ENCODE assay signal across 1 cellular context in the genomic region with DNA sequence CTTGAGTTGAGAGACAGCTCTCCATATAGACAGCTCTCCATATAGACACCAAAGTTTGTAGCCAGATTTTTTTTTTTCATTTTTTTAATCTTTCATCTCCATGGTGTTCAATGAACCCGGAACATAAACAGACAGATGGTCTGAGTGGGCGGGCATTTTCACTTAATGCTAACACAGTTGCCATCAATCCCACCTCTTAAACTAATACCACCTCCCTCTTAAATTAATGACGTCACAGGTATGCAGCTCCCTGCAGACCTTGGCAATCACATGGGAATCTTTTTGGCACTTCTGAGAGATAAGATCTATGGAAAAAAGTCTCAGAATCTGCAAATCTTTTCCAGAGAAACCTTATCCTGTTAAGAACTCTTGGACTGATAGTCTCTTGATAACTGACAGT.
TF ChIP-seq lines count a peak whose summit lies in the region.

No MANE protein-coding gene starts in this region.

TF ChIP-seq in A549, 52 proteins besides CTCF, POLR2A, EP300 and RAD21 (continued from another document):
- TF ChIP-seq, protein P1, sequence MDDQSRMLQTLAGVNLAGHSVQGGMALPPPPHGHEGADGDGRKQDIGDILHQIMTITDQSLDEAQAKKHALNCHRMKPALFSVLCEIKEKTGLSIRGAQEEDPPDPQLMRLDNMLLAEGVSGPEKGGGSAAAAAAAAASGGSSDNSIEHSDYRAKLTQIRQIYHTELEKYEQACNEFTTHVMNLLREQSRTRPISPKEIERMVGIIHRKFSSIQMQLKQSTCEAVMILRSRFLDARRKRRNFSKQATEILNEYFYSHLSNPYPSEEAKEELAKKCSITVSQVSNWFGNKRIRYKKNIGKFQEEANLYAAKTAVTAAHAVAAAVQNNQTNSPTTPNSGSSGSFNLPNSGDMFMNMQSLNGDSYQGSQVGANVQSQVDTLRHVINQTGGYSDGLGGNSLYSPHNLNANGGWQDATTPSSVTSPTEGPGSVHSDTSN (IDR thresholded peaks at IDR 0.05) = no peak
- TF ChIP-seq SREBF2 (IDR thresholded peaks at IDR 0.05) (no peak), ZSCAN20 (CRISPR knock-in tag; IDR thresholded peaks at IDR 0.05) (no peak)
